14 cellular contexts compared by ENCODE assay signal in genomic region chr17:28327709-28328108, GRCh38. TPM values are rescaled to one million over a fixed set of nuclear protein-coding genes. Genes with fewer than 3 reads are reported as not detected.
DNase-seq lines count a peak whose midpoint lies in the region; ATAC-seq, FAIRE-seq and TF ChIP-seq lines count a peak whose summit lies in the region.
"Had no signal": no experiment of that assay in that cellular context is flagged by ENCODE, and none has a peak within 500 bp of the region (broad histone marks: within the 10 kb centered on the region; RNA-seq: fewer than 3 reads in every experiment).

No MANE protein-coding gene starts in this region.

- H3K9ac ChIP-seq in H9 (ENCODE audit: extremely low read depth, insufficient read length, low read length): no peak overlapping the region
- H3K9ac ChIP-seq in K562 (ENCODE audit: insufficient read depth in 1 of 2, low read depth in 2 of 2, low read length in 2 of 2): no peak overlapping the region
- no peak overlapping the region for H3K9ac ChIP-seq in neural cell (ENCODE audit: low read length)

- no peak overlapping the region for H3K4ac ChIP-seq in H9 (ENCODE audit: low read depth, low read length)

- no peak overlapping the region for H2AK5ac ChIP-seq in H9 (ENCODE audit: insufficient read length, low read length)

- H3K4me1 Mint-ChIP-seq in activated CD4-positive, alpha-beta T cell treated with anti-CD3 and anti-CD28 coated beads for 36 hours: peaks cover 25% of the 10 kb centered on the region
- peaks cover 5 to 6% of the 10 kb centered on the region in 2 experiments for H3K4me1 Mint-ChIP-seq in H9

- H3K79me2 ChIP-seq in H9 (ENCODE audit: insufficient read depth, low read length): peaks cover 23% of the 10 kb centered on the region; the same call in 1 of the 2 replicates
- H3K79me2 ChIP-seq in K562 (ENCODE audit: control insufficient read depth, insufficient read depth, low read length): peaks cover 31% of the 10 kb centered on the region
- peaks cover 20% of the 10 kb centered on the region for H3K79me2 ChIP-seq in neural cell (replicated peaks; ENCODE audit: insufficient read depth, low read length)

- intact Hi-C loops in activated CD4-positive, alpha-beta T cell treated with anti-CD3 and anti-CD28 coated beads for 36 hours (cut with DNase I, micrococcal nuclease): loop anchor here in 1 of 2 experiments (1.0 kb wide), 2 partner anchors 8 to 49 kb away; partner anchors contain the start of gene TMEM97
- intact Hi-C loops in K562 (cut with micrococcal nuclease): no loop called here

- in situ Hi-C loops in K562 (cut with MboI): no loop called here

- no peak overlapping the region for H2BK12ac ChIP-seq in H9 (ENCODE audit: insufficient read length, low read depth, low read length)

- no TSS peak for BruUV-seq in K562 (replicated peaks; lab: Mats Ljungman, UMichigan)

- H4K5ac ChIP-seq in H9 (ENCODE audit: insufficient read length, low read depth, low read length): no peak overlapping the region

- H3K79me1 ChIP-seq in H9 (ENCODE audit: insufficient read depth, low read depth, low read length, poor library complexity, severe bottlenecking): peaks cover 9% of the 10 kb centered on the region

- H4K91ac ChIP-seq in H9 (ENCODE audit: insufficient read length, low read depth, low read length): no peak overlapping the region

- no peak for DNase-seq in activated CD4-positive, alpha-beta T cell treated with anti-CD3 and anti-CD28 coated beads for 36 hours
- no peak for DNase-seq in activated CD4-positive, alpha-beta T cell treated with anti-CD3 and anti-CD28 coated beads for 4 hours
- DNase-seq in H9 (peak; percentile 18), K562 (ENCODE audit: extremely low read depth in 1 of 4, low spot score in 3 of 4) (no peak), NCI-H146 treated with DMSO at 0.1 percent for 48 hours (lab: John Stamatoyannopoulos, UW; ENCODE audit: unreplicated experiment) (no peak)
- DNase-seq in effector CD8-positive, alpha-beta T cell (lab: John Stamatoyannopoulos, UW): no peak
- DNase-seq: DMS79, NCI-H446 treated with DMSO at 0.1 percent for 48 hours, substantia nigra had no signal

- H3K9me3 ChIP-seq in H9 (ENCODE audit: control insufficient read depth, low read depth, low read length) (no peaks in the 10 kb centered on the region), K562 (replicated peaks; ENCODE audit: control insufficient read depth, insufficient read depth, low read depth, low read length) (no peaks in the 10 kb centered on the region; the same call in 1 of the 2 replicates), neural cell (ENCODE audit: low read length) (no peaks in the 10 kb centered on the region)

- H3K27me3 Mint-ChIP-seq in activated CD4-positive, alpha-beta T cell treated with anti-CD3 and anti-CD28 coated beads for 36 hours: no peaks in the 10 kb centered on the region
- H3K27me3 Mint-ChIP-seq in H9 (ENCODE audit: low read depth): no peaks in the 10 kb centered on the region
- H3K27me3 Mint-ChIP-seq: IgD-negative memory B cell had no signal

- H4K8ac ChIP-seq in H9 (replicated peaks; ENCODE audit: insufficient read length, low read depth, low read length): no peak overlapping the region

- no peak for FAIRE-seq in K562 (lab: Jason Lieb, UNC)
- FAIRE-seq: islet of Langerhans had no signal

- no peaks in the 10 kb centered on the region for H3K9me3 Mint-ChIP-seq in activated CD4-positive, alpha-beta T cell treated with anti-CD3 and anti-CD28 coated beads for 36 hours (ENCODE audit: low read depth)
- H3K9me3 Mint-ChIP-seq in H9: no peaks in the 10 kb centered on the region
- H3K9me3 Mint-ChIP-seq: IgD-negative memory B cell had no signal

- CTCF ChIA-PET in activated CD4-positive, alpha-beta T cell treated with anti-CD3 and anti-CD28 coated beads for 36 hours (lab: Charles Lee): interaction anchor here (0.7 kb wide), 1 partner anchor 89 kb away, joined by 3 read pairs; no protein-coding TSS in a partner anchor
- CTCF ChIA-PET in K562 (lab: Yijun Ruan, JAX; ENCODE audit: low intra/inter-chr PET ratio): no interaction called here

- H3K4me2 ChIP-seq in H9 (ENCODE audit: insufficient read depth, insufficient read length, low read length): no peak overlapping the region
- no peak overlapping the region for H3K4me2 ChIP-seq in K562 (ENCODE audit: insufficient read depth, low read length)
- H3K4me2 ChIP-seq in neural cell (ENCODE audit: low read length): no peak overlapping the region

- TF ChIP-seq EP300 in K562 (IDR thresholded peaks at IDR 0.05; ENCODE audit: low read length) (no peak), neural cell (conservative IDR thresholded peaks at IDR 0.05; ENCODE audit: poor library complexity, severe bottlenecking) (no peak)

- no peak overlapping the region for H2BK20ac ChIP-seq in H9 (ENCODE audit: low read depth, low read length, poor library complexity, severe bottlenecking)

- no peak for ATAC-seq in activated CD4-positive, alpha-beta T cell treated with anti-CD3 and anti-CD28 coated beads for 36 hours
- ATAC-seq in K562 (peak; percentile 42; the same call in 1 of the 3 replicates), GM21619 (IDR thresholded peaks at IDR 0.05; ENCODE audit: unreplicated experiment) (no peak)

- TF ChIP-seq POLR2A in K562 (conservative IDR thresholded peaks at IDR 0.05): no peak

- H3K4me1 ChIP-seq in H9 (ENCODE audit: insufficient read depth, low read length) (no peaks in the 10 kb centered on the region), K562 (replicated peaks in 1 of 2; ENCODE audit: control insufficient read depth in 2 of 2, insufficient read depth in 2 of 2, low read length in 2 of 2) (peaks cover 3 to 4% of the 10 kb centered on the region in 2 experiments; a peak in 3 of 5 replicates)

- peak overlapping the region; percentile 2 for H3K27ac Mint-ChIP-seq in activated CD4-positive, alpha-beta T cell treated with anti-CD3 and anti-CD28 coated beads for 36 hours
- H3K27ac Mint-ChIP-seq in H9: no peak overlapping the region
- H3K27ac Mint-ChIP-seq: IgD-negative memory B cell had no signal

- no peak overlapping the region for H3K23ac ChIP-seq in H9 (ENCODE audit: insufficient read length, low read depth, low read length)

- H3K36me3 ChIP-seq in K562 (ENCODE audit: control insufficient read depth, insufficient read depth, low read length): peaks cover 74% of the 10 kb centered on the region
- H3K36me3 ChIP-seq in neural cell (ENCODE audit: insufficient read depth, low read length): peaks cover 6% of the 10 kb centered on the region

- H3K14ac ChIP-seq in H9 (ENCODE audit: insufficient read depth, low read length): no peak overlapping the region

- H2BK15ac ChIP-seq in H9 (ENCODE audit: low read depth, low read length): no peak overlapping the region

- H4K20me1 ChIP-seq in H9 (ENCODE audit: control insufficient read depth, insufficient read depth, insufficient read length) (peaks cover 3% of the 10 kb centered on the region), K562 (replicated peaks; ENCODE audit: control insufficient read depth, insufficient read depth, low read length) (0 out of 2 replicates have a peak, but pooled peaks cover 6% of the 10 kb centered on the region), neural cell (ENCODE audit: insufficient read depth) (no peaks in the 10 kb centered on the region)

- no peak overlapping the region for H3K4me3 ChIP-seq in K562
- no peak overlapping the region for H3K4me3 ChIP-seq in neural cell (ENCODE audit: low read length)

- H3K27ac ChIP-seq in H9 (ENCODE audit: insufficient read length, low read depth, low read length) (no peak overlapping the region), K562 (ENCODE audit: extremely low read depth, low read depth, low read length) (no peak overlapping the region), neural cell (ENCODE audit: low read length) (no peak overlapping the region)

- no CpG with 5 or more reads among the region's 3 CpGs for WGBS in H9 (ENCODE audit: extremely low coverage, insufficient read length, low lambda C conversion rate)
- 64% methylated on average over 3 of the region's 3 CpGs for WGBS in K562 (ENCODE audit: insufficient coverage, low coverage, missing lambda C conversion rate)

- H3K9me1 ChIP-seq in K562 (ENCODE audit: control insufficient read depth, insufficient read depth, low read length): no peaks in the 10 kb centered on the region

- no peak overlapping the region for H3K56ac ChIP-seq in H9 (ENCODE audit: insufficient read length, low read depth, low read length)

- peaks cover 33% of the 10 kb centered on the region for H3K36me3 Mint-ChIP-seq in activated CD4-positive, alpha-beta T cell treated with anti-CD3 and anti-CD28 coated beads for 36 hours (ENCODE audit: low read depth)
- H3K36me3 Mint-ChIP-seq in H9 (ENCODE audit: insufficient read depth in 1 of 3, low read depth in 3 of 3): peaks cover 22 to 44% (median 40%) of the 10 kb centered on the region in 3 experiments; a peak in 6 of 7 replicates

- no peak overlapping the region for H3T11ph ChIP-seq in H9 (ENCODE audit: low read length)

- no peaks in the 10 kb centered on the region for H3K9me2 ChIP-seq in neural cell (ENCODE audit: insufficient read depth, low read length)

- H3K18ac ChIP-seq in H9 (ENCODE audit: insufficient read length, low read depth, low read length): no peak overlapping the region

- H2BK120ac ChIP-seq in H9 (ENCODE audit: low read depth, low read length, poor library complexity, severe bottlenecking): no peak overlapping the region

- H3K4me3 Mint-ChIP-seq in activated CD4-positive, alpha-beta T cell treated with anti-CD3 and anti-CD28 coated beads for 36 hours: no peak overlapping the region
- no peak overlapping the region for H3K4me3 Mint-ChIP-seq in H9

- TF ChIP-seq CTCF in H9 (conservative IDR thresholded peaks at IDR 0.05) (0 out of 3 replicates have a peak, but pooled peaks have one; percentile 9), K562 (IDR thresholded peaks at IDR 0.05 in 2 of 3, conservative IDR thresholded peaks at IDR 0.05 in 1 of 3; ENCODE audit: insufficient read depth in 2 of 3, low read depth in 1 of 3, low read length in 3 of 3) (peak in 1 of 3 experiments; percentile 19; a peak in 2 of 6 replicates), neural cell (IDR thresholded peaks at IDR 0.05; ENCODE audit: poor library complexity, severe bottlenecking) (peak; percentile 37)

- H2AFZ ChIP-seq in H9 (ENCODE audit: low read length): no peak overlapping the region
- H2AFZ ChIP-seq in K562 (ENCODE audit: low read depth, low read length): no peak overlapping the region
- H2AFZ ChIP-seq in neural cell (ENCODE audit: low read depth, low read length): no peak overlapping the region

- TF ChIP-seq RAD21 in K562 (CRISPR knock-in tag; conservative IDR thresholded peaks at IDR 0.05 in 1 of 2, IDR thresholded peaks at IDR 0.05 in 1 of 2) (no peak), neural cell (conservative IDR thresholded peaks at IDR 0.05) (no peak)

- no peaks in the 10 kb centered on the region for H3K23me2 ChIP-seq in H9 (ENCODE audit: insufficient read length, low read depth, low read length, poor library complexity, severe bottlenecking)

- H2BK5ac ChIP-seq in H9 (ENCODE audit: insufficient read length, low read length): no peak overlapping the region

- H3K27me3 ChIP-seq in H9 (ENCODE audit: insufficient read depth, low read length) (no peaks in the 10 kb centered on the region), K562 (ENCODE audit: control insufficient read depth in 2 of 2, insufficient read depth in 2 of 2, low read length in 2 of 2) (no peaks in the 10 kb centered on the region), neural cell (ENCODE audit: insufficient read depth, low read depth, low read length) (no peaks in the 10 kb centered on the region)

- H3F3A ChIP-seq in neural cell (ENCODE audit: insufficient read depth, low read length, poor library complexity, severe bottlenecking): no peaks in the 10 kb centered on the region

- POLR2A ChIA-PET in activated CD4-positive, alpha-beta T cell treated with anti-CD3 and anti-CD28 coated beads for 36 hours (lab: Charles Lee): interaction anchor here (0.6 kb wide), 1 partner anchor 89 kb away, joined by 3 read pairs; no protein-coding TSS in a partner anchor
- POLR2A ChIA-PET in K562 (lab: Yijun Ruan, JAX): interaction anchor here (0.6 to 2.4 kb wide), 3 partner anchors 9 to 450 kb away, joined by 3 to 19 read pairs (median 3); partner anchors contain the start of gene TMEM97

RNA-seq across cellular contexts. Expression of gene IFT20, which starts 7.6 kb away (rescaled TPM):
- 10 to 100 TPM; 12.9 to 17.3 TPM for total RNA-seq in activated CD4-positive, alpha-beta T cell treated with anti-CD3 and anti-CD28 coated beads for 36 hours
- total RNA-seq in H9 (2021) (20.5 and 21.0 TPM in 2 replicates), K562 (2014; rRNA removed) (25.1 and 25.5 TPM in 2 replicates), K562 (2014; rRNA removed; fragmentation: Illumina TruSeq; extraction: Trizol) (20.9 and 26.8 TPM in 2 replicates), K562 (2015; rRNA removed; fragmentation: Illumina TruSeq; extraction: Trizol) (14.3 and 14.6 TPM in 2 replicates), K562 (2021) (20.1 and 25.2 TPM in 2 replicates)
- 58.5 and 63.2 TPM in 2 replicates for total RNA-seq in K562 (2011; cell fraction: chromatin; rRNA removed; ENCODE audit: low replicate concordance)
- 42.5 and 42.8 TPM in 2 replicates for total RNA-seq in K562 (2011; cell fraction: nucleolus; rRNA removed)
- 44.1 and 49.8 TPM in 2 replicates for total RNA-seq in K562 (2011; cell fraction: nucleoplasm; rRNA removed)
- polyA plus RNA-seq in K562 (2011; rRNA removed) (35.8 and 38.6 TPM in 2 replicates), K562 (2014; fragmentation: Illumina TruSeq; extraction: Trizol) (19.0 and 19.4 TPM in 2 replicates), K562 (2014; fragmentation: Nextera tagmentation; extraction: Ambion mirVana) (10 to 100 TPM; 11.2 to 17.7 TPM), K562 (2014; rRNA removed) (37.6 and 45.4 TPM in 2 replicates), neural cell (194 and 213 TPM in 2 replicates)
- 15.7 and 17.9 TPM in 2 replicates for polyA plus RNA-seq in K562 (2011; cell fraction: cytosol; rRNA removed)
- polyA plus RNA-seq in K562 (2011; cell fraction: nucleus; rRNA removed): 54.6 and 62.4 TPM in 2 replicates
- polyA plus RNA-seq in K562 (2012): 20.5 and 42.0 TPM in 2 replicates
- polyA minus RNA-seq in K562 (2011; rRNA and poly(A)+ RNA removed): 9.2 and 9.9 TPM in 2 replicates
- polyA minus RNA-seq in K562 (2011; cell fraction: cytosol; rRNA and poly(A)+ RNA removed): 4.6 and 7.2 TPM in 2 replicates
- polyA minus RNA-seq in K562 (2011; cell fraction: nucleus; rRNA and poly(A)+ RNA removed): 10.8 and 16.7 TPM in 2 replicates
- 46.0 and 47.7 TPM in 2 replicates for polyA minus RNA-seq in neural cell

RNA-seq across cellular contexts. Expression of gene TNFAIP1, which starts 7.9 kb away (rescaled TPM):
- 10 to 100 TPM; 25.5 to 26.1 TPM for total RNA-seq in activated CD4-positive, alpha-beta T cell treated with anti-CD3 and anti-CD28 coated beads for 36 hours
- total RNA-seq in H9 (2021) (18.4 and 21.8 TPM in 2 replicates), K562 (2014; rRNA removed) (9.0 and 15.1 TPM in 2 replicates), K562 (2014; rRNA removed; fragmentation: Illumina TruSeq; extraction: Trizol) (6.3 and 8.2 TPM in 2 replicates), K562 (2015; rRNA removed; fragmentation: Illumina TruSeq; extraction: Trizol) (7.7 and 8.0 TPM in 2 replicates), K562 (2021) (18.9 and 20.1 TPM in 2 replicates)
- total RNA-seq in K562 (2011; cell fraction: chromatin; rRNA removed; ENCODE audit: low replicate concordance): 14.5 and 38.2 TPM in 2 replicates
- 22.8 and 26.7 TPM in 2 replicates for total RNA-seq in K562 (2011; cell fraction: nucleolus; rRNA removed)
- total RNA-seq in K562 (2011; cell fraction: nucleoplasm; rRNA removed): 22.7 and 28.9 TPM in 2 replicates
- polyA plus RNA-seq in K562 (2011; rRNA removed) (13.7 and 18.8 TPM in 2 replicates), K562 (2014; fragmentation: Illumina TruSeq; extraction: Trizol) (15.2 and 15.4 TPM in 2 replicates), K562 (2014; fragmentation: Nextera tagmentation; extraction: Ambion mirVana) (1 to 10 TPM; 2.1 to 2.9 TPM), K562 (2014; rRNA removed) (8.1 and 15.4 TPM in 2 replicates), neural cell (40.4 and 40.8 TPM in 2 replicates)
- 10.8 and 23.2 TPM in 2 replicates for polyA plus RNA-seq in K562 (2011; cell fraction: cytosol; rRNA removed)
- 40.2 and 69.4 TPM in 2 replicates for polyA plus RNA-seq in K562 (2011; cell fraction: nucleus; rRNA removed)
- 11.5 and 17.0 TPM in 2 replicates for polyA plus RNA-seq in K562 (2012)
- polyA minus RNA-seq in K562 (2011; rRNA and poly(A)+ RNA removed): 7.3 and 16.7 TPM in 2 replicates
- 21.0 and 35.8 TPM in 2 replicates for polyA minus RNA-seq in K562 (2011; cell fraction: cytosol; rRNA and poly(A)+ RNA removed)
- polyA minus RNA-seq in K562 (2011; cell fraction: nucleus; rRNA and poly(A)+ RNA removed): 12.4 and 16.7 TPM in 2 replicates
- polyA minus RNA-seq in neural cell: 41.9 and 48.5 TPM in 2 replicates

RNA-seq across cellular contexts. Expression of gene TMEM97, which starts 8.7 kb away (rescaled TPM):
- 10 to 100 TPM; 31.0 to 49.3 TPM for total RNA-seq in activated CD4-positive, alpha-beta T cell treated with anti-CD3 and anti-CD28 coated beads for 36 hours
- total RNA-seq in H9 (2021) (116 and 121 TPM in 2 replicates), K562 (2014; rRNA removed) (59.6 and 71.8 TPM in 2 replicates), K562 (2014; rRNA removed; fragmentation: Illumina TruSeq; extraction: Trizol) (83.1 and 87.7 TPM in 2 replicates), K562 (2015; rRNA removed; fragmentation: Illumina TruSeq; extraction: Trizol) (72.0 and 74.0 TPM in 2 replicates), K562 (2021) (65.3 and 67.5 TPM in 2 replicates)
- total RNA-seq in K562 (2011; cell fraction: chromatin; rRNA removed; ENCODE audit: low replicate concordance): 75.7 and 97.1 TPM in 2 replicates
- total RNA-seq in K562 (2011; cell fraction: nucleolus; rRNA removed): 85.3 and 101 TPM in 2 replicates
- total RNA-seq in K562 (2011; cell fraction: nucleoplasm; rRNA removed): 131 and 163 TPM in 2 replicates
- polyA plus RNA-seq in K562 (2011; rRNA removed) (88.3 and 117 TPM in 2 replicates), K562 (2014; fragmentation: Illumina TruSeq; extraction: Trizol) (89.6 and 121 TPM in 2 replicates), K562 (2014; fragmentation: Nextera tagmentation; extraction: Ambion mirVana) (10 to 100 TPM; 76.0 to 95.3 TPM), K562 (2014; rRNA removed) (34.6 and 44.9 TPM in 2 replicates), neural cell (16.9 and 19.0 TPM in 2 replicates)
- polyA plus RNA-seq in K562 (2011; cell fraction: cytosol; rRNA removed): 45.5 and 66.1 TPM in 2 replicates
- 24.8 and 32.2 TPM in 2 replicates for polyA plus RNA-seq in K562 (2011; cell fraction: nucleus; rRNA removed)
- polyA plus RNA-seq in K562 (2012): 40.4 and 49.6 TPM in 2 replicates
- 66.9 and 80.3 TPM in 2 replicates for polyA minus RNA-seq in K562 (2011; rRNA and poly(A)+ RNA removed)
- polyA minus RNA-seq in K562 (2011; cell fraction: cytosol; rRNA and poly(A)+ RNA removed): 31.5 and 44.4 TPM in 2 replicates
- polyA minus RNA-seq in K562 (2011; cell fraction: nucleus; rRNA and poly(A)+ RNA removed): 12.5 and 15.9 TPM in 2 replicates
- polyA minus RNA-seq in neural cell: 25.3 and 29.2 TPM in 2 replicates

RNA-seq across cellular contexts. Expression of gene POLDIP2, which starts 29.6 kb away (rescaled TPM):
- total RNA-seq in activated CD4-positive, alpha-beta T cell treated with anti-CD3 and anti-CD28 coated beads for 36 hours: 10 to 100 TPM; 84.9 to 98.4 TPM
- 82.8 and 83.3 TPM in 2 replicates for total RNA-seq in H9 (2021)
- total RNA-seq in K562 (2011; cell fraction: chromatin; rRNA removed; ENCODE audit: low replicate concordance): 13.2 and 36.1 TPM in 2 replicates
- total RNA-seq in K562 (2011; cell fraction: nucleolus; rRNA removed): 33.4 and 34.0 TPM in 2 replicates
- total RNA-seq in K562 (2011; cell fraction: nucleoplasm; rRNA removed): 27.2 and 30.3 TPM in 2 replicates
- 121 and 122 TPM in 2 replicates for total RNA-seq in K562 (2014; rRNA removed)
- 59.5 and 62.7 TPM in 2 replicates for total RNA-seq in K562 (2014; rRNA removed; fragmentation: Illumina TruSeq; extraction: Trizol)
- total RNA-seq in K562 (2015; rRNA removed; fragmentation: Illumina TruSeq; extraction: Trizol): 70.6 and 71.4 TPM in 2 replicates
- 106 and 108 TPM in 2 replicates for total RNA-seq in K562 (2021)
- 64.6 and 105 TPM in 2 replicates for polyA plus RNA-seq in K562 (2011; rRNA removed)
- 64.6 and 142 TPM in 2 replicates for polyA plus RNA-seq in K562 (2011; cell fraction: cytosol; rRNA removed)
- 48.3 and 71.0 TPM in 2 replicates for polyA plus RNA-seq in K562 (2011; cell fraction: nucleus; rRNA removed)
- 89.9 and 120 TPM in 2 replicates for polyA plus RNA-seq in K562 (2012)
- 127 and 137 TPM in 2 replicates for polyA plus RNA-seq in K562 (2014; fragmentation: Illumina TruSeq; extraction: Trizol)
- polyA plus RNA-seq in K562 (2014; fragmentation: Nextera tagmentation; extraction: Ambion mirVana): 10 to 100 TPM; 22.0 to 25.1 TPM
- 104 and 109 TPM in 2 replicates for polyA plus RNA-seq in K562 (2014; rRNA removed)
- 31.5 and 60.7 TPM in 2 replicates for polyA minus RNA-seq in K562 (2011; rRNA and poly(A)+ RNA removed)
- polyA minus RNA-seq in K562 (2011; cell fraction: cytosol; rRNA and poly(A)+ RNA removed): 27.9 and 61.6 TPM in 2 replicates
- polyA minus RNA-seq in K562 (2011; cell fraction: nucleus; rRNA and poly(A)+ RNA removed): 14.4 and 16.8 TPM in 2 replicates
- polyA plus RNA-seq in neural cell: 75.4 and 84.0 TPM in 2 replicates
- polyA minus RNA-seq in neural cell: 50.6 and 50.9 TPM in 2 replicates

RNA-seq across cellular contexts. Expression of gene SEBOX, which starts 37.3 kb away (rescaled TPM):
- total RNA-seq in activated CD4-positive, alpha-beta T cell treated with anti-CD3 and anti-CD28 coated beads for 36 hours: not detected
- total RNA-seq in H9 (2021): not detected in 2 replicates
- total RNA-seq in K562 (2011; cell fraction: chromatin; rRNA removed; ENCODE audit: low replicate concordance): not detected in 2 replicates
- not detected in 2 replicates for total RNA-seq in K562 (2011; cell fraction: nucleolus; rRNA removed)
- not detected in 2 replicates for total RNA-seq in K562 (2011; cell fraction: nucleoplasm; rRNA removed)
- not detected in 2 replicates for total RNA-seq in K562 (2014; rRNA removed)
- total RNA-seq in K562 (2014; rRNA removed; fragmentation: Illumina TruSeq; extraction: Trizol): not detected in 2 replicates
- total RNA-seq in K562 (2015; rRNA removed; fragmentation: Illumina TruSeq; extraction: Trizol): not detected in 2 replicates
- not detected in 2 replicates for total RNA-seq in K562 (2021)
- polyA plus RNA-seq in K562 (2011; rRNA removed): not detected in 2 replicates
- not detected in 2 replicates for polyA plus RNA-seq in K562 (2011; cell fraction: cytosol; rRNA removed)
- not detected in 2 replicates for polyA plus RNA-seq in K562 (2011; cell fraction: nucleus; rRNA removed)
- polyA plus RNA-seq in K562 (2012): not detected in 2 replicates
- not detected in 2 replicates for polyA plus RNA-seq in K562 (2014; fragmentation: Illumina TruSeq; extraction: Trizol)
- not detected for polyA plus RNA-seq in K562 (2014; fragmentation: Nextera tagmentation; extraction: Ambion mirVana)
- polyA plus RNA-seq in K562 (2014; rRNA removed): not detected in 2 replicates
- not detected in 2 replicates for polyA minus RNA-seq in K562 (2011; rRNA and poly(A)+ RNA removed)
- not detected in 2 replicates for polyA minus RNA-seq in K562 (2011; cell fraction: cytosol; rRNA and poly(A)+ RNA removed)
- polyA minus RNA-seq in K562 (2011; cell fraction: nucleus; rRNA and poly(A)+ RNA removed): not detected in 2 replicates
- not detected in 2 replicates for polyA plus RNA-seq in neural cell
- not detected in 2 replicates for polyA minus RNA-seq in neural cell
- total RNA-seq: mononuclear cell had no signal
- polyA plus RNA-seq: IgD-negative memory B cell had no signal
